In genomic region chr1:203288351-203288894, GRCh38 we compare ENCODE assay signal across 9 cellular contexts. TPM values are rescaled to one million over a fixed set of nuclear protein-coding genes. Genes with fewer than 3 reads are reported as not detected.
DNase-seq lines count a peak whose midpoint lies in the region; ATAC-seq and TF ChIP-seq lines count a peak whose summit lies in the region.
"Had no signal": no experiment of that assay in that cellular context is flagged by ENCODE, and none has a peak within 500 bp of the region (broad histone marks: within the 10 kb centered on the region; RNA-seq: fewer than 3 reads in every experiment).

No MANE protein-coding gene starts in this region.

- CTCF ChIA-PET in activated CD8-positive, alpha-beta T cell treated with anti-CD3 and anti-CD28 coated beads, Interleukin-2, amount 10 ng/mL, durations not matched to agents 7 days and 5 days (lab: Charles Lee), result interaction anchor here (0.7 to 21.7 kb wide), 7 partner anchors 11 to 199 kb away, joined by 3 to 461 read pairs (median 46); partner anchors contain the start of gene BTG2

- H3K27me3 ChIP-seq in heart right ventricle, result no peaks in the 10 kb centered on the region
- H3K27me3 ChIP-seq in upper lobe of right lung, result no peaks in the 10 kb centered on the region

- no peaks in the 10 kb centered on the region for H3K27me3 Mint-ChIP-seq in activated CD8-positive, alpha-beta T cell treated with anti-CD3 and anti-CD28 coated beads, Interleukin-2, amount 10 ng/mL, durations not matched to agents 7 days and 5 days (ENCODE audit: low read depth)

- H3K36me3 ChIP-seq in heart right ventricle (no peaks in the 10 kb centered on the region), mucosa of descending colon (ENCODE audit: low read depth) (no peaks in the 10 kb centered on the region), upper lobe of right lung (no peaks in the 10 kb centered on the region)

- peak overlapping the region; percentile 81 for H3K4me3 Mint-ChIP-seq in activated CD8-positive, alpha-beta T cell treated with anti-CD3 and anti-CD28 coated beads, Interleukin-2, amount 10 ng/mL, durations not matched to agents 7 days and 5 days

- WGBS in heart right ventricle, 2 donors, result 88 to 89% methylated on average over 10 of the region's 10 CpGs

- POLR2A ChIA-PET in activated CD8-positive, alpha-beta T cell treated with anti-CD3 and anti-CD28 coated beads, Interleukin-2, amount 10 ng/mL, durations not matched to agents 7 days and 5 days (lab: Charles Lee), result interaction anchor here (1.2 to 14.2 kb wide), 6 partner anchors 8 to 48 kb away, joined by 3 to 376 read pairs (median 120); partner anchors contain the start of gene BTG2

- peaks cover 79% of the 10 kb centered on the region for H3K4me1 Mint-ChIP-seq in activated CD8-positive, alpha-beta T cell treated with anti-CD3 and anti-CD28 coated beads, Interleukin-2, amount 10 ng/mL, durations not matched to agents 7 days and 5 days (ENCODE audit: low read depth)

- no peaks in the 10 kb centered on the region for H3K9me3 Mint-ChIP-seq in activated CD8-positive, alpha-beta T cell treated with anti-CD3 and anti-CD28 coated beads, Interleukin-2, amount 10 ng/mL, durations not matched to agents 7 days and 5 days (ENCODE audit: insufficient read depth)

- H3K36me3 Mint-ChIP-seq in activated CD8-positive, alpha-beta T cell treated with anti-CD3 and anti-CD28 coated beads, Interleukin-2, amount 10 ng/mL, durations not matched to agents 7 days and 5 days (ENCODE audit: low read depth), result no peaks in the 10 kb centered on the region

- no peaks in the 10 kb centered on the region for H3K9me3 ChIP-seq in heart right ventricle
- H3K9me3 ChIP-seq in mucosa of descending colon, result no peaks in the 10 kb centered on the region
- no peaks in the 10 kb centered on the region for H3K9me3 ChIP-seq in upper lobe of right lung

- H3K4me1 ChIP-seq in heart right ventricle, result peaks cover 22 to 77% (median 63%) of the 10 kb centered on the region in 9 donors
- peaks cover 70% of the 10 kb centered on the region for H3K4me1 ChIP-seq in mucosa of descending colon (ENCODE audit: low read depth)
- peaks cover 54% of the 10 kb centered on the region for H3K4me1 ChIP-seq in upper lobe of right lung

- peak overlapping the region in 9 of 10 donors; percentile 63 to 99 (median 91) for H3K27ac ChIP-seq in heart right ventricle
- peak overlapping the region; percentile 90 for H3K27ac ChIP-seq in upper lobe of right lung

- peak overlapping the region; percentile 99 for H3K27ac Mint-ChIP-seq in activated CD8-positive, alpha-beta T cell treated with anti-CD3 and anti-CD28 coated beads, Interleukin-2, amount 10 ng/mL, durations not matched to agents 7 days and 5 days

- TF ChIP-seq CTCF in heart right ventricle (IDR thresholded peaks at IDR 0.05) (no peak), mucosa of descending colon (IDR thresholded peaks at IDR 0.05) (no peak), upper lobe of right lung (IDR thresholded peaks at IDR 0.05) (no peak)

- no peak for DNase-seq in heart right ventricle
- no peak for DNase-seq in left ventricle myocardium superior
- DNase-seq in activated CD8-positive, alpha-beta T cell treated with anti-CD3 and anti-CD28 coated beads, Interleukin-2, amount 10 ng/mL, durations not matched to agents 7 days and 5 days, result no peak
- peak in 2 of 3 donors; percentile 44 to 56 for DNase-seq in mucosa of descending colon
- no peak for DNase-seq in upper lobe of right lung
- DNase-seq in ecto neural progenitor cell (ENCODE audit: low spot score), result no peak
- DNase-seq in hippocampal formation (lab: John Stamatoyannopoulos, UW), result no peak

- no peak overlapping the region for H3K4me3 ChIP-seq in heart right ventricle
- no peak overlapping the region for H3K4me3 ChIP-seq in mucosa of descending colon
- H3K4me3 ChIP-seq in upper lobe of right lung, result no peak overlapping the region

- intact Hi-C loops in heart right ventricle (cut with DNase I) (no loop called here), left ventricle myocardium superior (cut with micrococcal nuclease) (no loop called here), mucosa of descending colon (cut with DNase I, micrococcal nuclease) (no loop called here), upper lobe of right lung (cut with DNase I) (no loop called here)

- ATAC-seq in heart right ventricle (no peak), left ventricle myocardium superior (no peak), mucosa of descending colon (no peak), upper lobe of right lung (no peak), GM21447 (IDR thresholded peaks at IDR 0.05; ENCODE audit: unreplicated experiment) (no peak)
- no peak for ATAC-seq in activated CD8-positive, alpha-beta T cell treated with anti-CD3 and anti-CD28 coated beads, Interleukin-2, amount 10 ng/mL, durations not matched to agents 7 days and 5 days
- ATAC-seq: Panc1 had no signal

RNA-seq across cellular contexts. Expression of gene BTG2, which starts 16.9 kb away (rescaled TPM):
- total RNA-seq in heart right ventricle, result 100 to 1,000 TPM in 3 of 10 donors, 10 to 100 TPM in 7; 26.4 to 349 (median 58.9) TPM
- polyA plus RNA-seq in heart right ventricle, result 10 to 100 TPM; 28.3 to 49.6 TPM
- total RNA-seq in left ventricle myocardium superior, result 41.3 TPM
- 10 to 100 TPM; 58.6 to 58.9 TPM for total RNA-seq in activated CD8-positive, alpha-beta T cell treated with anti-CD3 and anti-CD28 coated beads, Interleukin-2, amount 10 ng/mL, durations not matched to agents 7 days and 5 days
- 100 to 1,000 TPM in 1 of 3 donors, 10 to 100 TPM in 2; 65.7 to 406 (median 69.1) TPM for total RNA-seq in mucosa of descending colon
- total RNA-seq in upper lobe of right lung, result 95.3 TPM

RNA-seq across cellular contexts. Expression of gene CHIT1, which starts 59.0 kb away (rescaled TPM):
- total RNA-seq in heart right ventricle, result 1 to 10 TPM in 1 of 10 donors, under 1 TPM in 5, not detected in 4; 0.05 to 1.3 (median 0.28) TPM
- not detected for polyA plus RNA-seq in heart right ventricle
- total RNA-seq in left ventricle myocardium superior, result not detected
- under 1 TPM; 0.39 to 0.50 TPM for total RNA-seq in activated CD8-positive, alpha-beta T cell treated with anti-CD3 and anti-CD28 coated beads, Interleukin-2, amount 10 ng/mL, durations not matched to agents 7 days and 5 days
- under 1 TPM in 2 of 3 donors, not detected in 1; 0.13 to 0.96 TPM for total RNA-seq in mucosa of descending colon
- total RNA-seq in upper lobe of right lung, result 751 TPM

Comparison
In these comparisons a context has a peak if more than half of its experiments do, and no peak if none do; other contexts are left out.
1. DNase-seq: peak in mucosa of descending colon (2 of 3); none in heart right ventricle (0 of 2), left ventricle myocardium superior (single experiment), activated CD8-positive, alpha-beta T cell treated with anti-CD3 and anti-CD28 coated beads, Interleukin-2, amount 10 ng/mL, durations not matched to agents 7 days and 5 days (single experiment), upper lobe of right lung (single experiment), ecto neural progenitor cell (single experiment) and hippocampal formation (0 of 2).
2. RNA of gene CHIT1, which starts 59.0 kb away (total RNA-seq): 751 TPM in upper lobe of right lung (single experiment); 0.39 to 0.50 TPM in activated CD8-positive, alpha-beta T cell treated with anti-CD3 and anti-CD28 coated beads, Interleukin-2, amount 10 ng/mL, durations not matched to agents 7 days and 5 days, 0.13 to 0.96 TPM in mucosa of descending colon, 0.05 to 1.3 TPM in heart right ventricle and not detected in left ventricle myocardium superior (single experiment); every median in the first group is over 100 times any median in the second.